In genomic region chr1:163307479-163308171, GRCh38 we compare ENCODE assay signal across 15 cellular contexts. TPM values are rescaled to one million over a fixed set of nuclear protein-coding genes. Genes with fewer than 3 reads are reported as not detected.
DNase-seq lines count a peak whose midpoint lies in the region; ATAC-seq and TF ChIP-seq lines count a peak whose summit lies in the region.
"Had no signal": no experiment of that assay in that cellular context is flagged by ENCODE, and none has a peak within 500 bp of the region (broad histone marks: within the 10 kb centered on the region; RNA-seq: fewer than 3 reads in every experiment).

No MANE protein-coding gene starts in this region.

- in situ Hi-C loops in ACHN (cut with HindIII; ENCODE audit: low pct_ligation_motif_present, low pct_unique_long_range_greater_than_20kb, low sequenced_read_pairs) = loop anchor here (25.0 kb wide), 1 partner anchor 445 kb away; the partner anchor contains the start of gene CCDC190

- CTCF ChIA-PET in HEK293 (lab: Yijun Ruan, JAX) = interaction anchor here (1.0 to 1.2 kb wide), 2 partner anchors 8 to 9 kb away, joined by 3 to 5 read pairs; no protein-coding TSS in a partner anchor

- 93 to 95% methylated on average over 5 of the region's 5 CpGs for WGBS in aorta, 2 donors

- H3K36me3 ChIP-seq in HEK293 (ENCODE audit: control insufficient read depth in 2 of 2, insufficient read depth in 1 of 2, low read length in 2 of 2) = peaks cover 0 to 38% of the 10 kb centered on the region in 2 experiments; a peak in 1 of 3 replicates
- no peaks in the 10 kb centered on the region for H3K36me3 ChIP-seq in H7 (replicated peaks; ENCODE audit: control insufficient read depth, insufficient read depth, low read length)
- H3K36me3 ChIP-seq in aorta (ENCODE audit: control insufficient read depth in 1 of 2, insufficient read depth in 2 of 2, low read length in 1 of 2) = no peaks in the 10 kb centered on the region

- DNase-seq in ACHN (peak; percentile 95), amniotic epithelial cell (ENCODE audit: low read depth) (peak; percentile 88), foreskin keratinocyte (peak; percentile 12 to 68), H7 (no peak), activated gamma-delta T cell (lab: John Stamatoyannopoulos, UW) (no peak), aorta (no peak)
- DNase-seq: activated naive CD4-positive, alpha-beta T cell treated with anti-CD3 and anti-CD28 coated beads, Interleukin-2, amount 50 U/mL, for 16 hours; DMS79 treated with DMSO at 0.1 percent for 48 hours; mesendoderm; MM.1S; occipital lobe had no signal

- H3K9me3 ChIP-seq in HEK293 (ENCODE audit: control insufficient read depth, insufficient read depth, low read depth, low read length) (no peaks in the 10 kb centered on the region), aorta (ENCODE audit: control insufficient read depth, low read length) (no peaks in the 10 kb centered on the region)

- peak; percentile 73 for ATAC-seq in foreskin keratinocyte
- ATAC-seq in GM18867 (IDR thresholded peaks at IDR 0.05; ENCODE audit: unreplicated experiment) = no peak
- ATAC-seq in aorta (ENCODE audit: low FRiP score) = no peak
- ATAC-seq: GM23338 had no signal

- POLR2A ChIA-PET in HEK293 (lab: Yijun Ruan, JAX) = no interaction called here

- intact Hi-C loops in aorta (cut with DNase I) = no loop called here

- H3K4me3 ChIP-seq in HEK293 (ENCODE audit: low read depth, low read length) (no peak overlapping the region), H7 (ENCODE audit: insufficient read depth, low read depth, low read length) (no peak overlapping the region), aorta (ENCODE audit: low read length in 2 of 2) (no peak overlapping the region)
- H3K4me3 ChIP-seq: GM23338, smooth muscle cell had no signal

- no peak overlapping the region for H3K27ac ChIP-seq in HEK293 (ENCODE audit: extremely low read depth, low read depth, low read length)
- H3K27ac ChIP-seq in foreskin keratinocyte = no peak overlapping the region
- no peak overlapping the region for H3K27ac ChIP-seq in aorta (ENCODE audit: low read depth in 1 of 2, low read length in 2 of 2)

- H3K4me1 ChIP-seq in HEK293 (ENCODE audit: control insufficient read depth, insufficient read depth, low read length) = no peaks in the 10 kb centered on the region
- H3K4me1 ChIP-seq in foreskin keratinocyte = peaks cover 6% of the 10 kb centered on the region
- H3K4me1 ChIP-seq in aorta (ENCODE audit: control insufficient read depth in 1 of 2, insufficient read depth in 2 of 2, low read length in 2 of 2) = no peaks in the 10 kb centered on the region

- TF ChIP-seq CTCF in HEK293 (tag by site-specific recombination; IDR thresholded peaks at IDR 0.05) (no peak), foreskin keratinocyte (conservative IDR thresholded peaks at IDR 0.05) (no peak)

- H3K27me3 ChIP-seq in foreskin keratinocyte = no peaks in the 10 kb centered on the region
- H3K27me3 ChIP-seq in H7 (ENCODE audit: control insufficient read depth, insufficient read depth, low read length) = no peaks in the 10 kb centered on the region
- H3K27me3 ChIP-seq in aorta (ENCODE audit: control insufficient read depth in 1 of 2, insufficient read depth in 2 of 2, low read length in 1 of 2) = no peaks in the 10 kb centered on the region

TF ChIP-seq in HEK293, 187 proteins besides CTCF, POLR2A, EP300 and RAD21:
- TF ChIP-seq BCL11B (tag by site-specific recombination; IDR thresholded peaks at IDR 0.05; ENCODE audit: low read depth) = no peak
- TF ChIP-seq ZNF664 (tag by site-specific recombination; IDR thresholded peaks at IDR 0.05) = 0 out of 2 replicates have a peak, but pooled peaks have one; percentile 10
TF ChIP-seq in HEK293: peak in this region for 1.

RNA-seq across cellular contexts. Expression of gene NUF2, which starts 14.1 kb away (rescaled TPM):
- 23.1 and 30.0 TPM in 2 replicates for total RNA-seq in foreskin keratinocyte
- polyA plus RNA-seq in foreskin keratinocyte = 14.4 and 20.8 TPM in 2 replicates
- 55.3 and 98.7 TPM in 2 replicates for total RNA-seq in H7 (2014; rRNA removed; shearing (Covaris generic))
- 1 to 10 TPM in 1 of 2 donors, under 1 TPM in 1; 0.49 to 1.2 TPM for total RNA-seq in aorta
- 1 to 10 TPM in 1 of 2 donors, under 1 TPM in 1; 0.51 to 2.4 TPM for polyA plus RNA-seq in aorta

Comparison
In these comparisons a context has a peak if more than half of its experiments do, and no peak if none do; other contexts are left out.
1. DNase-seq: peak in ACHN (single experiment), amniotic epithelial cell (single experiment) and foreskin keratinocyte (2 of 2); none in H7 (single experiment), activated gamma-delta T cell (single experiment) and aorta (0 of 2).
2. RNA of gene NUF2, which starts 14.1 kb away (total RNA-seq): 55.3 to 98.7 TPM in H7 and 23.1 to 30.0 TPM in foreskin keratinocyte; 0.49 to 1.2 TPM in aorta; every median in the first group is over 10 times any median in the second.